In the genomic region with DNA sequence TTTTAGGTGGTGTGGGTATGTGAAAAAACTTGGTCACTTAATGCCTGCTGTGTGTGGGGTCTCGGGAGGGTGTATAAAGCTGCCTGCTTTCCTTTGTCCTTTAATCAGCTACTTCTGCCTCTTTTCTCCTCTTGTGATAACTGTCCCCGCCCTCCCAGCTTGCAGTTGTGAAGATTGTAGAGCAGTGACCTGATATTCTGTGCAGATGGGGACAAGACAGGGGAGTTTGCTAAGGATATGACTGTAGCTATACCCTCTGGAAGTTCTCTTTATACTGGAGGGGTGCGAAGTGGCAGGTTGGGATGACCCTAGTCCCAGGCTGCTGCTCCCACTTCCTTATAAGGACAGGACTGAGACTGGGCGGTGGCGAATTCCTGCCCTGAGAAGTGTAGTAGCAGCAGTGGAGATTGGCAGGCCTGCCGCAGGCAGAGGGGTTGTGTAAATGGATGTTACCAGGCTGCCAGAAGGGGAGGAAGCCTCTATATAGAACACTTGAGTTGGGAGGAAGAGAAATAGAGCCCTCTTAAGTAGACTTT, we compare ENCODE assay signal across 8 cellular contexts. TPM values are rescaled to one million over a fixed set of nuclear protein-coding genes. Genes with fewer than 3 reads are reported as not detected.
DNase-seq lines count a peak whose midpoint lies in the region; ATAC-seq and TF ChIP-seq lines count a peak whose summit lies in the region.

No MANE protein-coding gene starts in this region.

- no peaks in the 10 kb centered on the region for H3K27me3 ChIP-seq in WERI-Rb-1 (ENCODE audit: insufficient read depth, low read depth, severe bottlenecking)
- H3K27me3 ChIP-seq in esophagus muscularis mucosa = no peaks in the 10 kb centered on the region

- no peak for TF ChIP-seq CTCF in WERI-Rb-1 (IDR thresholded peaks at IDR 0.05; ENCODE audit: low read depth, low read length)
- no peak for TF ChIP-seq CTCF in esophagus muscularis mucosa (IDR thresholded peaks at IDR 0.05)
- no peak for TF ChIP-seq CTCF in mucosa of descending colon (IDR thresholded peaks at IDR 0.05)
- no peak for TF ChIP-seq CTCF in type B pancreatic cell (conservative IDR thresholded peaks at IDR 0.05)

- no peak for TF ChIP-seq EP300 in esophagus muscularis mucosa (IDR thresholded peaks at IDR 0.05)

- peak overlapping the region; percentile 100 for H3K27ac Mint-ChIP-seq in type B pancreatic cell

- H3K36me3 Mint-ChIP-seq in type B pancreatic cell = peaks cover 48% of the 10 kb centered on the region

- peak overlapping the region; percentile 100 for H3K27ac ChIP-seq in WERI-Rb-1
- H3K27ac ChIP-seq in esophagus muscularis mucosa (replicated peaks in 1 of 4) = peak overlapping the region; percentile 93 to 98 (median 96)

- peak overlapping the region; percentile 70 for H3K4me3 ChIP-seq in WERI-Rb-1 (ENCODE audit: low read depth, low read length)
- H3K4me3 ChIP-seq in esophagus muscularis mucosa = peak overlapping the region; percentile 66 to 98 (median 86)
- H3K4me3 ChIP-seq in mucosa of descending colon = peak overlapping the region; percentile 70

- ATAC-seq in mucosa of descending colon = peak; percentile 63

- no peaks in the 10 kb centered on the region for H3K9me3 Mint-ChIP-seq in type B pancreatic cell

- intact Hi-C loops in esophagus muscularis mucosa (cut with DNase I) = loop anchor here (1.0 kb wide), 1 partner anchor 33 kb away; no protein-coding TSS in a partner anchor
- intact Hi-C loops in mucosa of descending colon (cut with DNase I, micrococcal nuclease) = no loop called here

- H3K9me3 ChIP-seq in WERI-Rb-1 (ENCODE audit: severe bottlenecking) (no peaks in the 10 kb centered on the region), esophagus muscularis mucosa (no peaks in the 10 kb centered on the region), mucosa of descending colon (no peaks in the 10 kb centered on the region)

- H3K4me1 ChIP-seq in esophagus muscularis mucosa (peaks cover 35 to 64% (median 61%) of the 10 kb centered on the region in 4 donors), mucosa of descending colon (ENCODE audit: low read depth) (peaks cover 27% of the 10 kb centered on the region)

- H3K27me3 Mint-ChIP-seq in type B pancreatic cell = peaks cover 3% of the 10 kb centered on the region

- peaks cover 48% of the 10 kb centered on the region for H3K4me1 Mint-ChIP-seq in type B pancreatic cell (ENCODE audit: unreplicated experiment)

- peak overlapping the region; percentile 100 for H3K4me3 Mint-ChIP-seq in type B pancreatic cell

- peak; percentile 10 for DNase-seq in DMS153 (lab: John Stamatoyannopoulos, UW)
- DNase-seq in DMS153 treated with DMSO at 0.1 percent for 48 hours (lab: John Stamatoyannopoulos, UW; ENCODE audit: unreplicated experiment) = no peak
- DNase-seq in LoVo (ENCODE audit: low spot score) = peak; percentile 76
- peak; percentile 34 for DNase-seq in WERI-Rb-1
- peak; percentile 96 for DNase-seq in esophagus muscularis mucosa (ENCODE audit: extremely low spot score)
- DNase-seq in mucosa of descending colon = peak; percentile 84 to 90 (median 89)
- DNase-seq in type B pancreatic cell (ENCODE audit: extremely low spot score, unreplicated experiment) = no peak
- DNase-seq in mesenteric fat pad (ENCODE audit: low spot score) = no peak

- peaks cover 69% of the 10 kb centered on the region for H3K36me3 ChIP-seq in WERI-Rb-1
- H3K36me3 ChIP-seq in esophagus muscularis mucosa = peaks cover 35 to 48% (median 47%) of the 10 kb centered on the region in 4 donors
- peaks cover 3% of the 10 kb centered on the region for H3K36me3 ChIP-seq in mucosa of descending colon (ENCODE audit: low read depth)

- peak; percentile 37 for TF ChIP-seq POLR2A in esophagus muscularis mucosa (IDR thresholded peaks at IDR 0.05; ENCODE audit: low read depth)

- WGBS in esophagus muscularis mucosa = 0% methylated on average over 6 of the region's 6 CpGs

RNA-seq across cellular contexts. Expression of a gene that starts 0.8 kb away (rescaled TPM):
- 1,000 to 10,000 TPM; 5,145 to 8,531 (median 5,986) TPM for total RNA-seq in esophagus muscularis mucosa
- 1,000 to 10,000 TPM; 1,884 to 3,185 (median 1,894) TPM for total RNA-seq in mucosa of descending colon
- total RNA-seq in type B pancreatic cell (ENCODE audit: low replicate concordance) = 1,223 and 1,943 TPM in 2 replicates
- total RNA-seq in mesenteric fat pad = 2,743 TPM

RNA-seq across cellular contexts. Expression of a gene that starts 6.6 kb away (rescaled TPM):
- total RNA-seq in esophagus muscularis mucosa = 10 to 100 TPM; 28.5 to 39.4 (median 33.6) TPM
- 10 to 100 TPM; 13.0 to 39.8 (median 22.7) TPM for total RNA-seq in mucosa of descending colon
- total RNA-seq in type B pancreatic cell (ENCODE audit: low replicate concordance) = 66.2 and 161 TPM in 2 replicates
- total RNA-seq in mesenteric fat pad = 41.3 TPM

RNA-seq across cellular contexts. Expression of a gene that starts 30.3 kb away (rescaled TPM):
- total RNA-seq in esophagus muscularis mucosa (100 to 1,000 TPM in 2 of 4 donors, 10 to 100 TPM in 2; 62.1 to 111 (median 94.3) TPM), mucosa of descending colon (100 to 1,000 TPM in 2 of 3 donors, 10 to 100 TPM in 1; 91.7 to 163 (median 116) TPM), type B pancreatic cell (ENCODE audit: low replicate concordance) (92.8 and 147 TPM in 2 replicates), mesenteric fat pad (113 TPM)

RNA-seq across cellular contexts. Expression of a gene that starts 30.9 kb away (rescaled TPM):
- total RNA-seq in esophagus muscularis mucosa (100 to 1,000 TPM; 151 to 245 (median 214) TPM), mucosa of descending colon (10 to 100 TPM; 44.9 to 75.7 (median 52.0) TPM), type B pancreatic cell (ENCODE audit: low replicate concordance) (81.4 and 96.3 TPM in 2 replicates), mesenteric fat pad (435 TPM)

RNA-seq across cellular contexts. Expression of a gene that starts 40.9 kb away (rescaled TPM):
- total RNA-seq in esophagus muscularis mucosa (1 to 10 TPM; 5.0 to 7.9 (median 6.6) TPM), mucosa of descending colon (10 to 100 TPM in 1 of 3 donors, 1 to 10 TPM in 2; 5.0 to 11.8 (median 5.4) TPM), type B pancreatic cell (ENCODE audit: low replicate concordance) (11.6 and 12.1 TPM in 2 replicates), mesenteric fat pad (7.9 TPM)

Comparison
In these comparisons a context has a peak if more than half of its experiments do, and no peak if none do; other contexts are left out.
1. DNase-seq: peak in DMS153 (single experiment), LoVo (single experiment), WERI-Rb-1 (single experiment), esophagus muscularis mucosa (single experiment) and mucosa of descending colon (3 of 3); none in DMS153 treated with DMSO at 0.1 percent for 48 hours (single experiment), type B pancreatic cell (single experiment) and mesenteric fat pad (single experiment).
2. Peak in every context shown above with its lines, with median percentiles within 50 percentile points of each other: H3K4me3 ChIP-seq.